Comparison of ENCODE assay signal across 19 cellular contexts in genomic region chr3:195820901-195821300, GRCh38. TPM values are rescaled to one million over a fixed set of nuclear protein-coding genes. Genes with fewer than 3 reads are reported as not detected.
"Had no signal": no experiment of that assay in that cellular context is flagged by ENCODE, and none has a peak within 500 bp of the region (broad histone marks: within the 10 kb centered on the region; RNA-seq: fewer than 3 reads in every experiment).

No MANE protein-coding gene starts in this region.

- H3K9me3 Mint-ChIP-seq: naive thymus-derived CD4-positive, alpha-beta T cell; nephron progenitor cell; stimulated activated naive CD8-positive, alpha-beta T cell treated with anti-CD3 and anti-CD28 coated beads, Interleukin-15, Interleukin-2, amounts not matched to agents 100 ng/mL and 50 ng/mL, for 24 hours had no signal

- H3K4me3 Mint-ChIP-seq: immature natural killer cell; naive thymus-derived CD4-positive, alpha-beta T cell; nephron progenitor cell; stimulated activated naive CD8-positive, alpha-beta T cell treated with anti-CD3 and anti-CD28 coated beads, Interleukin-15, Interleukin-2, amounts not matched to agents 100 ng/mL and 50 ng/mL, for 24 hours had no signal

- H3K27ac ChIP-seq: coronary artery, gastrocnemius medialis, tibial artery had no signal

- DNase-seq: caudate nucleus; effector CD4-positive, alpha-beta T cell; gastrocnemius medialis; immature natural killer cell; mesendoderm; naive thymus-derived CD4-positive, alpha-beta T cell; nephron progenitor cell; right cardiac atrium; small intestine; stimulated activated CD4-positive, alpha-beta T cell treated with anti-CD3 and anti-CD28 coated beads, Interleukin-12 subunit alpha, Interleukin-12 subunit beta, amount 100 ng/mL, for 4 hours; stimulated activated CD4-positive, alpha-beta T cell treated with anti-CD3 and anti-CD28 coated beads, Interleukin-2, amount 100 ng/mL, for 48 hours; tibial artery had no signal

- H3K36me3 Mint-ChIP-seq: immature natural killer cell; naive thymus-derived CD4-positive, alpha-beta T cell had no signal

- H3K27ac Mint-ChIP-seq: immature natural killer cell; naive thymus-derived CD4-positive, alpha-beta T cell; nephron progenitor cell; stimulated activated naive CD8-positive, alpha-beta T cell treated with anti-CD3 and anti-CD28 coated beads, Interleukin-15, Interleukin-2, amounts not matched to agents 100 ng/mL and 50 ng/mL, for 24 hours had no signal

- H3K36me3 ChIP-seq: gastrocnemius medialis, tibial artery had no signal

- H3K9me3 ChIP-seq: gastrocnemius medialis, tibial artery had no signal

- H3K4me3 ChIP-seq: coronary artery, gastrocnemius medialis, tibial artery had no signal

- ATAC-seq: gastrocnemius medialis; naive thymus-derived CD4-positive, alpha-beta T cell; right cardiac atrium had no signal

RNA-seq across cellular contexts. Expression of gene MUC4, which starts 9.2 kb away (rescaled TPM):
- total RNA-seq: dermis microvascular lymphatic vessel endothelial cell, fibroblast of lung, liver, lung microvascular endothelial cell, osteocyte had no signal
- polyA plus RNA-seq: fibroblast of lung; liver; naive thymus-derived CD4-positive, alpha-beta T cell had no signal
